2 cellular contexts compared by ENCODE assay signal in the genomic region with DNA sequence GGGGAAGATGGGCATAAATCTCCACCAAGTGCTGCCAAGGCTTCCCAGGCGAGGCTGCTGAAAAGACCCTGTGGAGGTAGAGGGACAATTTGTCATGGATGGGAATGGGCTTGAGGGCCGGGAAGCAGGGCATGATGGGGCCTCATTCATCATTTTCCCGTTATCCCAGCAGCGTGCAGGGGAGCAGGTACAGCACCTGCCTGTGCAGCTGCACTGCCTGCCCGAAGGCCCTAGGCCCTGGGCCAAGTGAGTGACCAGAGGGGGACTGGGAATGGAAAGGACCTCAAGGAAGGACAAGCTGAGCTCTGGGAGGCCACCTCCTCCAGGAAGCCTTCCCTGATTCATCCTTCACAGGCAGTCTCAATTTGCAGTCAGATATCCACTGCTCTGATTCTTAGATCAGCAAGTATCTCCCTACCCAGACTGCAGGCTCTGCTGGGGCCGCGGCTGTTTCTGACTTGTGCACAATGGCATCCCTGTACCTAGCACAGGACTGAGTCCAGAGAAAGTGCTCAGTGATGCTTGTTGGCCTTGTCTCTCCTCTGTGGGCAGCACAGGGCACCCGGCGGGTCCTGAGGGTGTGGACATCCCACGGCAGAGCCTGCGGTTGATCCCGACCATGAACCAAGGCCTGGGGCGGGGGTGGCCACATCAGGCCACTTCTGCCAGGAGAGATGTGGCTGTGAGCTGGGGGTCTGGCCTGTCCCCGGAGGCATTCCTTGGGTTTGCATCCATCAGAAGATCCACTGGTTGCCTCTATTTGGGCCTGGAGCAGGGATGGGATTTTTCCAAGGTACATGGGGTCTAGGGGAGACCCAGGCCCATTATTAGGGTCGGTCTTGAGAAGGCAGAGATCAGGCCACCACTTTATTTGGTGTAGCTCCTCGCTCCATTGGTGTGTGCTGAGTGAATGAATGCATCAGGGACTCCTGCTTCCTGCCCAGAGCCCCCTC.
TF ChIP-seq lines count a peak whose summit lies in the region.

No MANE protein-coding gene starts in this region.

TF ChIP-seq in K562, 482 proteins besides CTCF, POLR2A, EP300 and RAD21:
- TF ChIP-seq ZFP30 (CRISPR knock-in tag; IDR thresholded peaks at IDR 0.05; ENCODE audit: borderline replicate concordance): no peak
- peak; percentile 98 for TF ChIP-seq ZFP36 (IDR thresholded peaks at IDR 0.05; ENCODE audit: low read depth, low read length, partially characterized antibody)
- TF ChIP-seq, protein P1, sequence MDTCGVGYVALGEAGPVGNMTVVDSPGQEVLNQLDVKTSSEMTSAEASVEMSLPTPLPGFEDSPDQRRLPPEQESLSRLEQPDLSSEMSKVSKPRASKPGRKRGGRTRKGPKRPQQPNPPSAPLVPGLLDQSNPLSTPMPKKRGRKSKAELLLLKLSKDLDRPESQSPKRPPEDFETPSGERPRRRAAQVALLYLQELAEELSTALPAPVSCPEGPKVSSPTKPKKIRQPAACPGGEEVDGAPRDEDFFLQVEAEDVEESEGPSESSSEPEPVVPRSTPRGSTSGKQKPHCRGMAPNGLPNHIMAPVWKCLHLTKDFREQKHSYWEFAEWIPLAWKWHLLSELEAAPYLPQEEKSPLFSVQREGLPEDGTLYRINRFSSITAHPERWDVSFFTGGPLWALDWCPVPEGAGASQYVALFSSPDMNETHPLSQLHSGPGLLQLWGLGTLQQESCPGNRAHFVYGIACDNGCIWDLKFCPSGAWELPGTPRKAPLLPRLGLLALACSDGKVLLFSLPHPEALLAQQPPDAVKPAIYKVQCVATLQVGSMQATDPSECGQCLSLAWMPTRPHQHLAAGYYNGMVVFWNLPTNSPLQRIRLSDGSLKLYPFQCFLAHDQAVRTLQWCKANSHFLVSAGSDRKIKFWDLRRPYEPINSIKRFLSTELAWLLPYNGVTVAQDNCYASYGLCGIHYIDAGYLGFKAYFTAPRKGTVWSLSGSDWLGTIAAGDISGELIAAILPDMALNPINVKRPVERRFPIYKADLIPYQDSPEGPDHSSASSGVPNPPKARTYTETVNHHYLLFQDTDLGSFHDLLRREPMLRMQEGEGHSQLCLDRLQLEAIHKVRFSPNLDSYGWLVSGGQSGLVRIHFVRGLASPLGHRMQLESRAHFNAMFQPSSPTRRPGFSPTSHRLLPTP (IDR thresholded peaks at IDR 0.05; ENCODE audit: borderline replicate concordance, extremely low read depth, insufficient read length): peak; percentile 35
- TF ChIP-seq SNIP1 (IDR thresholded peaks at IDR 0.05; ENCODE audit: low read depth): no peak
- TF ChIP-seq RBM25 (IDR thresholded peaks at IDR 0.05; ENCODE audit: low read depth, low read length, severe bottlenecking): peak; percentile 84
- TF ChIP-seq, protein P2, sequence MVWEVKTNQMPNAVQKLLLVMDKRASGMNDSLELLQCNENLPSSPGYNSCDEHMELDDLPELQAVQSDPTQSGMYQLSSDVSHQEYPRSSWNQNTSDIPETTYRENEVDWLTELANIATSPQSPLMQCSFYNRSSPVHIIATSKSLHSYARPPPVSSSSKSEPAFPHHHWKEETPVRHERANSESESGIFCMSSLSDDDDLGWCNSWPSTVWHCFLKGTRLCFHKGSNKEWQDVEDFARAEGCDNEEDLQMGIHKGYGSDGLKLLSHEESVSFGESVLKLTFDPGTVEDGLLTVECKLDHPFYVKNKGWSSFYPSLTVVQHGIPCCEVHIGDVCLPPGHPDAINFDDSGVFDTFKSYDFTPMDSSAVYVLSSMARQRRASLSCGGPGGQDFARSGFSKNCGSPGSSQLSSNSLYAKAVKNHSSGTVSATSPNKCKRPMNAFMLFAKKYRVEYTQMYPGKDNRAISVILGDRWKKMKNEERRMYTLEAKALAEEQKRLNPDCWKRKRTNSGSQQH (CRISPR knock-in tag; IDR thresholded peaks at IDR 0.05): no peak

TF ChIP-seq in neural cell, 6 proteins besides CTCF, POLR2A, EP300 and RAD21:
- no peak for TF ChIP-seq TAF1 (IDR thresholded peaks at IDR 0.05; ENCODE audit: low read depth)
- TF ChIP-seq MXI1 (conservative IDR thresholded peaks at IDR 0.05; ENCODE audit: poor library complexity, severe bottlenecking): no peak
- TF ChIP-seq SMC3 (conservative IDR thresholded peaks at IDR 0.05; ENCODE audit: poor library complexity): no peak
- TF ChIP-seq EZH2 (IDR thresholded peaks at IDR 0.05; ENCODE audit: borderline replicate concordance, insufficient read depth, low read length, poor library complexity, severe bottlenecking): no peak
- TF ChIP-seq POLR2AphosphoS5 (IDR thresholded peaks at IDR 0.05): no peak
- TF ChIP-seq, protein P3, sequence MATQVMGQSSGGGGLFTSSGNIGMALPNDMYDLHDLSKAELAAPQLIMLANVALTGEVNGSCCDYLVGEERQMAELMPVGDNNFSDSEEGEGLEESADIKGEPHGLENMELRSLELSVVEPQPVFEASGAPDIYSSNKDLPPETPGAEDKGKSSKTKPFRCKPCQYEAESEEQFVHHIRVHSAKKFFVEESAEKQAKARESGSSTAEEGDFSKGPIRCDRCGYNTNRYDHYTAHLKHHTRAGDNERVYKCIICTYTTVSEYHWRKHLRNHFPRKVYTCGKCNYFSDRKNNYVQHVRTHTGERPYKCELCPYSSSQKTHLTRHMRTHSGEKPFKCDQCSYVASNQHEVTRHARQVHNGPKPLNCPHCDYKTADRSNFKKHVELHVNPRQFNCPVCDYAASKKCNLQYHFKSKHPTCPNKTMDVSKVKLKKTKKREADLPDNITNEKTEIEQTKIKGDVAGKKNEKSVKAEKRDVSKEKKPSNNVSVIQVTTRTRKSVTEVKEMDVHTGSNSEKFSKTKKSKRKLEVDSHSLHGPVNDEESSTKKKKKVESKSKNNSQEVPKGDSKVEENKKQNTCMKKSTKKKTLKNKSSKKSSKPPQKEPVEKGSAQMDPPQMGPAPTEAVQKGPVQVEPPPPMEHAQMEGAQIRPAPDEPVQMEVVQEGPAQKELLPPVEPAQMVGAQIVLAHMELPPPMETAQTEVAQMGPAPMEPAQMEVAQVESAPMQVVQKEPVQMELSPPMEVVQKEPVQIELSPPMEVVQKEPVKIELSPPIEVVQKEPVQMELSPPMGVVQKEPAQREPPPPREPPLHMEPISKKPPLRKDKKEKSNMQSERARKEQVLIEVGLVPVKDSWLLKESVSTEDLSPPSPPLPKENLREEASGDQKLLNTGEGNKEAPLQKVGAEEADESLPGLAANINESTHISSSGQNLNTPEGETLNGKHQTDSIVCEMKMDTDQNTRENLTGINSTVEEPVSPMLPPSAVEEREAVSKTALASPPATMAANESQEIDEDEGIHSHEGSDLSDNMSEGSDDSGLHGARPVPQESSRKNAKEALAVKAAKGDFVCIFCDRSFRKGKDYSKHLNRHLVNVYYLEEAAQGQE (IDR thresholded peaks at IDR 0.05; ENCODE audit: borderline replicate concordance): no peak
